ENCODE assay signal across 1 cellular context in genomic region chr5:176361437-176362097, GRCh38.
A peak's percentile ranks its signal among the peaks of the same experiment; 100 is the strongest.
TF ChIP-seq lines count a peak whose summit lies in the region.

A gene with protein sequence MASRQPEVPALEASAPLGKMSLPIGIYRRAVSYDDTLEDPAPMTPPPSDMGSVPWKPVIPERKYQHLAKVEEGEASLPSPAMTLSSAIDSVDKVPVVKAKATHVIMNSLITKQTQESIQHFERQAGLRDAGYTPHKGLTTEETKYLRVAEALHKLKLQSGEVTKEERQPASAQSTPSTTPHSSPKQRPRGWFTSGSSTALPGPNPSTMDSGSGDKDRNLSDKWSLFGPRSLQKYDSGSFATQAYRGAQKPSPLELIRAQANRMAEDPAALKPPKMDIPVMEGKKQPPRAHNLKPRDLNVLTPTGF (minus strand): TSS chr5:176361764. CDS start chr5:176359508, 2,256 bp downstream.

TF ChIP-seq in K562, 482 proteins besides CTCF, POLR2A, EP300 and RAD21 (continued from another document):
- no peak for TF ChIP-seq ZBTB34 (CRISPR knock-in tag; IDR thresholded peaks at IDR 0.05)
- TF ChIP-seq ZC3H11A (IDR thresholded peaks at IDR 0.05; ENCODE audit: low read depth, low read length), result no peak; the same call in 1 of the 2 replicates
- no peak for TF ChIP-seq ILF3 (IDR thresholded peaks at IDR 0.05; ENCODE audit: borderline replicate concordance)
- TF ChIP-seq E2F4 (CRISPR knock-in tag; IDR thresholded peaks at IDR 0.05; ENCODE audit: low read depth), result no peak
- no peak for TF ChIP-seq HNRNPL (IDR thresholded peaks at IDR 0.05; ENCODE audit: low read depth, low read length)
- no peak; the same call in 1 of the 2 replicates for TF ChIP-seq ZHX1 (conservative IDR thresholded peaks at IDR 0.05; ENCODE audit: low read length)
- peak; percentile 79; the same call in 1 of the 2 replicates for TF ChIP-seq ZNF609 (CRISPR knock-in tag; IDR thresholded peaks at IDR 0.05; ENCODE audit: borderline replicate concordance)
- no peak for TF ChIP-seq ZNF79 (CRISPR knock-in tag; IDR thresholded peaks at IDR 0.05; ENCODE audit: low read depth)
- peak; percentile 44 for TF ChIP-seq HMGN3 (IDR thresholded peaks at IDR 0.05; ENCODE audit: borderline replicate concordance, extremely low read depth, insufficient read length, low read depth, low read length)
- TF ChIP-seq NUFIP1 (IDR thresholded peaks at IDR 0.05; ENCODE audit: partially characterized antibody), result no peak
- no peak for TF ChIP-seq ZSCAN29 (IDR thresholded peaks at IDR 0.05)
- TF ChIP-seq RUNX1 (IDR thresholded peaks at IDR 0.05; ENCODE audit: low read depth), result no peak
- 0 out of 4 replicates have a peak, but pooled peaks of 1 of the 2 experiments have one; percentile 33 for TF ChIP-seq ZNF639 (CRISPR knock-in tag; conservative IDR thresholded peaks at IDR 0.05 in 1 of 2, IDR thresholded peaks at IDR 0.05 in 1 of 2)
- peak; percentile 62 for TF ChIP-seq CXXC5 (CRISPR knock-in tag; IDR thresholded peaks at IDR 0.05)
- TF ChIP-seq KAT8 (IDR thresholded peaks at IDR 0.05; ENCODE audit: low read depth), result no peak
- no peak for TF ChIP-seq ZNF24 (IDR thresholded peaks at IDR 0.05)
- TF ChIP-seq TRIM24 (IDR thresholded peaks at IDR 0.05), result no peak
- no peak for TF ChIP-seq PPARD (CRISPR knock-in tag; IDR thresholded peaks at IDR 0.05)
- TF ChIP-seq RERE (CRISPR knock-in tag; IDR thresholded peaks at IDR 0.05; ENCODE audit: borderline replicate concordance), result no peak
- TF ChIP-seq U2AF2 (optimal IDR thresholded peaks at IDR 0.05; ENCODE audit: low read depth, low read length), result no peak
- TF ChIP-seq ZNF584 (CRISPR knock-in tag; IDR thresholded peaks at IDR 0.05; ENCODE audit: low read depth), result no peak
- TF ChIP-seq FIP1L1 (IDR thresholded peaks at IDR 0.05; ENCODE audit: low read depth, low read length, poor library complexity, severe bottlenecking), result peak; percentile 22
- no peak for TF ChIP-seq KLF10 (CRISPR knock-in tag; IDR thresholded peaks at IDR 0.05)
- TF ChIP-seq RBM14 (IDR thresholded peaks at IDR 0.05; ENCODE audit: borderline replicate concordance, insufficient read depth, low read depth, low read length), result no peak
- no peak for TF ChIP-seq CEBPG (CRISPR knock-in tag; IDR thresholded peaks at IDR 0.05)
- no peak for TF ChIP-seq CEBPG (tag; conservative IDR thresholded peaks at IDR 0.05 in 1 of 2, IDR thresholded peaks at IDR 0.05 in 1 of 2)
- peak; percentile 96 for TF ChIP-seq TBP (optimal IDR thresholded peaks at IDR 0.05; ENCODE audit: low read depth, low read length)
- TF ChIP-seq SP1 (CRISPR knock-in tag; IDR thresholded peaks at IDR 0.05), result peak; percentile 95
- TF ChIP-seq, protein P1, sequence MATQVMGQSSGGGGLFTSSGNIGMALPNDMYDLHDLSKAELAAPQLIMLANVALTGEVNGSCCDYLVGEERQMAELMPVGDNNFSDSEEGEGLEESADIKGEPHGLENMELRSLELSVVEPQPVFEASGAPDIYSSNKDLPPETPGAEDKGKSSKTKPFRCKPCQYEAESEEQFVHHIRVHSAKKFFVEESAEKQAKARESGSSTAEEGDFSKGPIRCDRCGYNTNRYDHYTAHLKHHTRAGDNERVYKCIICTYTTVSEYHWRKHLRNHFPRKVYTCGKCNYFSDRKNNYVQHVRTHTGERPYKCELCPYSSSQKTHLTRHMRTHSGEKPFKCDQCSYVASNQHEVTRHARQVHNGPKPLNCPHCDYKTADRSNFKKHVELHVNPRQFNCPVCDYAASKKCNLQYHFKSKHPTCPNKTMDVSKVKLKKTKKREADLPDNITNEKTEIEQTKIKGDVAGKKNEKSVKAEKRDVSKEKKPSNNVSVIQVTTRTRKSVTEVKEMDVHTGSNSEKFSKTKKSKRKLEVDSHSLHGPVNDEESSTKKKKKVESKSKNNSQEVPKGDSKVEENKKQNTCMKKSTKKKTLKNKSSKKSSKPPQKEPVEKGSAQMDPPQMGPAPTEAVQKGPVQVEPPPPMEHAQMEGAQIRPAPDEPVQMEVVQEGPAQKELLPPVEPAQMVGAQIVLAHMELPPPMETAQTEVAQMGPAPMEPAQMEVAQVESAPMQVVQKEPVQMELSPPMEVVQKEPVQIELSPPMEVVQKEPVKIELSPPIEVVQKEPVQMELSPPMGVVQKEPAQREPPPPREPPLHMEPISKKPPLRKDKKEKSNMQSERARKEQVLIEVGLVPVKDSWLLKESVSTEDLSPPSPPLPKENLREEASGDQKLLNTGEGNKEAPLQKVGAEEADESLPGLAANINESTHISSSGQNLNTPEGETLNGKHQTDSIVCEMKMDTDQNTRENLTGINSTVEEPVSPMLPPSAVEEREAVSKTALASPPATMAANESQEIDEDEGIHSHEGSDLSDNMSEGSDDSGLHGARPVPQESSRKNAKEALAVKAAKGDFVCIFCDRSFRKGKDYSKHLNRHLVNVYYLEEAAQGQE (CRISPR knock-in tag; IDR thresholded peaks at IDR 0.05; ENCODE audit: low read depth), result no peak
- TF ChIP-seq CREBBP (IDR thresholded peaks at IDR 0.05; ENCODE audit: low read depth, low read length), result no peak
- no peak for TF ChIP-seq CAMTA2 (CRISPR knock-in tag; conservative IDR thresholded peaks at IDR 0.05)
- TF ChIP-seq ZNF354B (CRISPR knock-in tag; IDR thresholded peaks at IDR 0.05), result no peak
- no peak for TF ChIP-seq ILK (tag; IDR thresholded peaks at IDR 0.05; ENCODE audit: borderline replicate concordance, low read depth)
